Comparison of ENCODE assay signal across 9 cellular contexts in the genomic region with DNA sequence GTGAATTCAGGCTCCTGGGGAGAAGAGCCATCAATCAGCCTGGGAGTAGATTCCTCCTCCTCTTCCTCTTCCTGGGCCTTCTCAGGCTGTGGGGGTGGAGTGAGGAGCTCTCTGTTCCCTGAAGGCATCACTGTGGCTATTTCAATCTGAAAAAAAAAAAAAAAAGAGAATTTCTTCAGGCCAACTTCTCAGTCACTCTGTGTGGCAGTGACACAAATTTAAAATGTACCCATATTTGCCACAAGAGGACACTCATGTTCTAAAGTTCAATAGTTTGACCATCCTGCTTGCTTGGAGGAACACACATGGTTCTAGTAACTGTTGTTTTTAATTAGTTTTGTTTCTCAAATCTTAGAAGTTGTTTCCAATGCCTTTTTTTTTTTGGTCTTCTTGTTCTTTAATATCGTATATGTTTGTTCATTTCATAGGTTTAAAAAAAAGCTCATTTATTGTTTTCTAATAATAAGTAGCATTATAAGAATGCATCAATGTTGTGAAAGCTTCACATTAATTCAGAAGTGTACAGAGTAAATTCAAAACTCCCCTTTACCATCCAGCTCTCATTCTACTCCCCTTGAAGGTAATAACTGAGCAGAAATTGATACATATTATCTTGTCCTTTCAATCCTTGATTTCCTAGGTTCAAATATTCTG. TPM values are rescaled to one million over a fixed set of nuclear protein-coding genes. Genes with fewer than 3 reads are reported as not detected.
DNase-seq lines count a peak whose midpoint lies in the region; ATAC-seq and TF ChIP-seq lines count a peak whose summit lies in the region.
"Had no signal": no experiment of that assay in that cellular context is flagged by ENCODE, and none has a peak within 500 bp of the region (broad histone marks: within the 10 kb centered on the region; RNA-seq: fewer than 3 reads in every experiment).

No MANE protein-coding gene starts in this region.

- TF ChIP-seq POLR2A in erythroblast (IDR thresholded peaks at IDR 0.05; ENCODE audit: low read length), result no peak

- no peak overlapping the region for H3K9ac ChIP-seq in neural progenitor cell

- POLR2A ChIA-PET in Panc1 (lab: Charles Lee), result interaction anchor here (0.6 kb wide), 1 partner anchor 38 kb away, joined by 3 read pairs; no protein-coding TSS in a partner anchor

- CTCF ChIA-PET in Panc1 (lab: Charles Lee), result interaction anchor here (0.6 to 0.7 kb wide), 2 partner anchors 51 to 409 kb away, joined by 5 read pairs; no protein-coding TSS in a partner anchor

- H3K4me1 ChIP-seq in Panc1 (ENCODE audit: control insufficient read depth, insufficient read depth, low read length) (no peaks in the 10 kb centered on the region), neural progenitor cell (no peaks in the 10 kb centered on the region)

- H3K27me3 Mint-ChIP-seq in neural progenitor cell (ENCODE audit: insufficient read depth, low read depth), result no peaks in the 10 kb centered on the region
- H3K27me3 Mint-ChIP-seq in CD14-positive monocyte (ENCODE audit: low read depth in 3 of 3), result peaks cover 0 to 2% (median 1%) of the 10 kb centered on the region in 3 donors

- peak; percentile 74 for TF ChIP-seq CTCF in Panc1 (IDR thresholded peaks at IDR 0.05)
- TF ChIP-seq CTCF in neural progenitor cell (IDR thresholded peaks at IDR 0.05), result peak; percentile 69
- no peak for TF ChIP-seq CTCF in CD14-positive monocyte (IDR thresholded peaks at IDR 0.05)

- H3K4me2 ChIP-seq in neural progenitor cell, result no peak overlapping the region

- in situ Hi-C loops in Panc1 (cut with HindIII; ENCODE audit: low pct_unique_long_range_greater_than_20kb, low sequenced_read_pairs), result no loop called here

- no peak overlapping the region for H3K4me3 ChIP-seq in Panc1 (ENCODE audit: low read depth in 2 of 2, low read length in 2 of 2)
- H3K4me3 ChIP-seq in neural progenitor cell, result no peak overlapping the region

- H2AFZ ChIP-seq in neural progenitor cell (replicated peaks), result no peak overlapping the region

- DNase-seq in EH (ENCODE audit: low read depth) (peak; percentile 85), Panc1 (ENCODE audit: low read depth, low spot score) (no peak), erythroblast (lab: John Stamatoyannopoulos, UW) (peak; percentile 1 to 14), neural progenitor cell (ENCODE audit: low spot score) (peak; percentile 55), CD14-positive monocyte (ENCODE audit: low spot score) (no peak)
- no peak for DNase-seq in effector CD4-positive, alpha-beta T cell

- H3K9me3 Mint-ChIP-seq in neural progenitor cell, result no peaks in the 10 kb centered on the region
- no peaks in the 10 kb centered on the region for H3K9me3 Mint-ChIP-seq in CD14-positive monocyte

- no TSS peak for BruUV-seq in Panc1 (replicated peaks; lab: Mats Ljungman, UMichigan)

- peak; percentile 81 for ATAC-seq in GM19463 (IDR thresholded peaks at IDR 0.05; ENCODE audit: unreplicated experiment)
- ATAC-seq in HG03558 (IDR thresholded peaks at IDR 0.05; ENCODE audit: extremely low read depth, unreplicated experiment), result peak; percentile 90
- no peak for ATAC-seq in Panc1

- H3F3A ChIP-seq in neural progenitor cell (ENCODE audit: low read depth), result no peaks in the 10 kb centered on the region

- no peak overlapping the region for H3K27ac ChIP-seq in Panc1 (ENCODE audit: low read length)
- no peak overlapping the region for H3K27ac ChIP-seq in neural progenitor cell

- H3K36me3 Mint-ChIP-seq in neural progenitor cell (no peaks in the 10 kb centered on the region), CD14-positive monocyte (no peaks in the 10 kb centered on the region)

- H3K27me3 ChIP-seq in Panc1 (ENCODE audit: control insufficient read depth, insufficient read depth, low read length) (no peaks in the 10 kb centered on the region), neural progenitor cell (no peaks in the 10 kb centered on the region)

- no peaks in the 10 kb centered on the region for H3K9me3 ChIP-seq in Panc1 (ENCODE audit: control insufficient read depth, insufficient read depth, low read depth, low read length)
- no peaks in the 10 kb centered on the region for H3K9me3 ChIP-seq in neural progenitor cell (ENCODE audit: low read depth)

- H3K79me2 ChIP-seq in neural progenitor cell (ENCODE audit: low read depth), result no peaks in the 10 kb centered on the region

- intact Hi-C loops in Panc1 (cut with micrococcal nuclease; ENCODE audit: unreplicated experiment) (loop anchor here (2.0 kb wide), 3 partner anchors 131 to 377 kb away; no protein-coding TSS in a partner anchor), CD14-positive monocyte (cut with micrococcal nuclease) (no loop called here)

- H3K4me3 Mint-ChIP-seq in neural progenitor cell, result no peak overlapping the region
- no peak overlapping the region for H3K4me3 Mint-ChIP-seq in CD14-positive monocyte

- no peak overlapping the region for H3K27ac Mint-ChIP-seq in neural progenitor cell
- H3K27ac Mint-ChIP-seq in CD14-positive monocyte, result no peak overlapping the region

- no peaks in the 10 kb centered on the region for H3K36me3 ChIP-seq in Panc1 (ENCODE audit: control insufficient read depth, insufficient read depth, low read length)
- no peaks in the 10 kb centered on the region for H3K36me3 ChIP-seq in neural progenitor cell

- no peaks in the 10 kb centered on the region for H3K4me1 Mint-ChIP-seq in neural progenitor cell
- no peaks in the 10 kb centered on the region for H3K4me1 Mint-ChIP-seq in CD14-positive monocyte

- H4K20me1 ChIP-seq in neural progenitor cell (ENCODE audit: low read depth), result no peaks in the 10 kb centered on the region

RNA-seq across cellular contexts. Expression of a gene that starts 23.3 kb away (rescaled TPM):
- total RNA-seq in Panc1 (2021; ENCODE audit: unreplicated experiment) (not detected), neural progenitor cell (ENCODE audit: low replicate concordance) (not detected in 2 replicates)
- polyA plus RNA-seq in Panc1 (2012; ENCODE audit: insufficient read length), result not detected
- polyA plus RNA-seq in CD14-positive monocyte, result not detected
- total RNA-seq: activated CD8-positive, alpha-beta memory T cell treated with anti-CD3 and anti-CD28 coated beads for 36 hours had no signal

RNA-seq across cellular contexts. Expression of a gene that starts 26.5 kb away (rescaled TPM):
- total RNA-seq in Panc1 (2021; ENCODE audit: unreplicated experiment) (not detected), neural progenitor cell (ENCODE audit: low replicate concordance) (not detected in 2 replicates)
- not detected for polyA plus RNA-seq in Panc1 (2012; ENCODE audit: insufficient read length)
- polyA plus RNA-seq in CD14-positive monocyte, result not detected
- total RNA-seq: activated CD8-positive, alpha-beta memory T cell treated with anti-CD3 and anti-CD28 coated beads for 36 hours had no signal

Comparison
In these comparisons a context has a peak if more than half of its experiments do, and no peak if none do; other contexts are left out.
1. DNase-seq: peak in EH (single experiment), erythroblast (2 of 2) and neural progenitor cell (single experiment); none in Panc1 (single experiment), effector CD4-positive, alpha-beta T cell (single experiment) and CD14-positive monocyte (single experiment).